ENCODE assay signal across 8 cellular contexts in the genomic region with DNA sequence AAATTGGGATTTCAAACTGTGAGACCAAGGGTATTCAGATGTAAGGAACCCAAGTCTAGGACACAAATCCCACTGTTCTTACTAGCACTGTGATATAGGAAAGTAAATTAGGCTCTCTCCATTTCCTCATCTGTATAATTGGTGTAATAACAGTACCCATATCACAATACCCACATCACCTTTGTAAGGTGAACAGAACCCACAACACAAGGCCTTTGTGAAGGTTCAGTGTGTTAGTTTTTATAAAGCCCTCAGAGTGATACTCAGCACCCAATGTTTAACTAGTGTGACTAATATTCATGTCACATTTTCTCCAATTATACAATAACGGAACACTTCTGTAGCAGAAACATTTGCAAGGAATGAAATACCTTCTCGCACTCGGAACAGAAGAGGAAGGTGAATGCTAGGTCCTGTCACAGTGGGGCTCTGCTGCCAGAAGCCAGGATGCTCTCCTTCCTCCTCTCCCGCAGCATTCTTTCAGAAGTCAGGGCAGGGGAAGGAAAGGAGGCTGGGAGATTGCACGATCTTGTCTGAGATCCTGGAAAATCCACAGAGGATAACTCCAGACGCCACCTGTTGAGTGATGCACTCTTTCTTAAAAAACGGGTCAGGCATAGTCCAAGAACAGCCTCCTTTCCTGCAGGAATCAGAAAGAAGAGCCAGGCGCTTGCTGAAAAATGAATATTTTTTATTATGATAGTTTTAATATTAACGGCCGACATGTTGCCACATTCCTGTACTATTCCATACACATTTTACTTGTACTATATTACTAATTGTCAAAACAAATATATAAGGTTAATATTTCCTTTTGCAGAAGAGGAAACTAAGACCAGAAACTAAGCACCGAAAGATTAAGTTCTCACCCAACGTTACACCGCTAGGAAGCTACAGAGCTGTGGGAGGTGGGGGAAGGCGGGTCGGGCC. TPM values are rescaled to one million over a fixed set of nuclear protein-coding genes. Genes with fewer than 3 reads are reported as not detected.
DNase-seq lines count a peak whose midpoint lies in the region; ATAC-seq and TF ChIP-seq lines count a peak whose summit lies in the region.

No MANE protein-coding gene starts in this region.

- H3K9me2 ChIP-seq in GM23338 (ENCODE audit: insufficient read depth), result 0 out of 2 replicates have a peak, but pooled peaks cover 7% of the 10 kb centered on the region

- H3K4me3 Mint-ChIP-seq in GM23338, result peak overlapping the region; percentile 97
- peak overlapping the region; percentile 93 for H3K4me3 Mint-ChIP-seq in activated CD4-positive, alpha-beta memory T cell treated with anti-CD3 and anti-CD28 coated beads for 36 hours

- H4K20me1 ChIP-seq in GM23338 (replicated peaks; ENCODE audit: insufficient read depth), result peaks cover 3% of the 10 kb centered on the region; the same call in 1 of the 2 replicates

- no peaks in the 10 kb centered on the region for H3K9me3 ChIP-seq in right cardiac atrium (ENCODE audit: control insufficient read depth, low read length)

- H3K36me3 ChIP-seq in ACC112 (ENCODE audit: insufficient read depth, low read length) (peaks cover 30% of the 10 kb centered on the region), GM23338 (ENCODE audit: insufficient read depth) (peaks cover 6% of the 10 kb centered on the region)

- no peaks in the 10 kb centered on the region for H3F3A ChIP-seq in GM23338 (replicated peaks; ENCODE audit: low read depth)

- POLR2A ChIA-PET in activated CD4-positive, alpha-beta memory T cell treated with anti-CD3 and anti-CD28 coated beads for 36 hours (lab: Charles Lee), result interaction anchor here (1.3 to 1.4 kb wide), 2 partner anchors 16 to 17 kb away, joined by 3 read pairs; partner anchors contain the start of gene ZNF221

- peak overlapping the region; percentile 26 for H2AFZ ChIP-seq in ACC112 (ENCODE audit: low read length, unreplicated experiment)
- H2AFZ ChIP-seq in GM23338, result peak overlapping the region; percentile 93

- peak; percentile 13; the same call in 2 of the 3 replicates for ATAC-seq in GM23338
- no peak for ATAC-seq in right cardiac atrium
- no peak for ATAC-seq in HG02840 (IDR thresholded peaks at IDR 0.05; ENCODE audit: low FRiP score, unreplicated experiment)
- no peak for ATAC-seq in HG02642 (IDR thresholded peaks at IDR 0.05; ENCODE audit: poor library complexity, unreplicated experiment)
- ATAC-seq in GM19035 (IDR thresholded peaks at IDR 0.05; ENCODE audit: unreplicated experiment), result no peak

- 10% methylated on average over 15 of the region's 15 CpGs for WGBS in right cardiac atrium

- H3K4me2 ChIP-seq in GM23338, result peak overlapping the region; percentile 83

- DNase-seq in GM23338 (ENCODE audit: low spot score) (peak; percentile 6), right cardiac atrium (no peak), skeletal muscle cell (ENCODE audit: low read depth) (no peak)
- DNase-seq in activated CD4-positive, alpha-beta memory T cell treated with anti-CD3 and anti-CD28 coated beads for 36 hours, result no peak

- no peak for TF ChIP-seq CTCF in GM23338 (conservative IDR thresholded peaks at IDR 0.05; ENCODE audit: low read depth in 2 of 2)

- no peaks in the 10 kb centered on the region for H3K79me2 ChIP-seq in ACC112 (ENCODE audit: control insufficient read depth, insufficient read depth, low read length, unreplicated experiment)
- peaks cover 13% of the 10 kb centered on the region for H3K79me2 ChIP-seq in GM23338 (replicated peaks; ENCODE audit: insufficient read depth)

- H3K27me3 ChIP-seq in ACC112 (ENCODE audit: insufficient read depth, low read length) (0 out of 2 replicates have a peak, but pooled peaks cover 1% of the 10 kb centered on the region), GM23338 (ENCODE audit: insufficient read depth) (no peaks in the 10 kb centered on the region), right cardiac atrium (ENCODE audit: control insufficient read depth, insufficient read depth) (no peaks in the 10 kb centered on the region)

- peak overlapping the region; percentile 81 for H3K4me3 ChIP-seq in ACC112 (ENCODE audit: low read depth, low read length)
- H3K4me3 ChIP-seq in GM23338, result peak overlapping the region; percentile 70
- peak overlapping the region; percentile 99 for H3K4me3 ChIP-seq in right cardiac atrium (ENCODE audit: low read length)
- H3K4me3 ChIP-seq in skeletal muscle cell (ENCODE audit: low read depth, low read length), result peak overlapping the region; percentile 79

- CTCF ChIA-PET in activated CD4-positive, alpha-beta memory T cell treated with anti-CD3 and anti-CD28 coated beads for 36 hours (lab: Charles Lee), result interaction anchor here (1.6 kb wide), 1 partner anchor 67 kb away, joined by 3 read pairs; no protein-coding TSS in a partner anchor

- peaks cover 31% of the 10 kb centered on the region for H3K36me3 Mint-ChIP-seq in GM23338 (ENCODE audit: low read depth)
- peaks cover 41% of the 10 kb centered on the region for H3K36me3 Mint-ChIP-seq in activated CD4-positive, alpha-beta memory T cell treated with anti-CD3 and anti-CD28 coated beads for 36 hours

- H3K4me1 Mint-ChIP-seq in GM23338, result peaks cover 7% of the 10 kb centered on the region; the same call in 2 of the 3 replicates
- peaks cover 9% of the 10 kb centered on the region for H3K4me1 Mint-ChIP-seq in activated CD4-positive, alpha-beta memory T cell treated with anti-CD3 and anti-CD28 coated beads for 36 hours (ENCODE audit: low read depth)

- peaks cover 6% of the 10 kb centered on the region for H3K27me3 Mint-ChIP-seq in GM23338 (ENCODE audit: insufficient read depth, low read depth, poor library complexity)
- H3K27me3 Mint-ChIP-seq in activated CD4-positive, alpha-beta memory T cell treated with anti-CD3 and anti-CD28 coated beads for 36 hours, result no peaks in the 10 kb centered on the region

- H3K4me1 ChIP-seq in ACC112 (ENCODE audit: control insufficient read depth, insufficient read depth, low read length, unreplicated experiment) (peaks cover 8% of the 10 kb centered on the region), GM23338 (ENCODE audit: insufficient read depth) (peaks cover 9% of the 10 kb centered on the region; the same call in 1 of the 2 replicates), right cardiac atrium (ENCODE audit: control insufficient read depth, insufficient read depth, low read length) (no peaks in the 10 kb centered on the region)

- H3K9me3 Mint-ChIP-seq in GM23338, result peaks cover 3% of the 10 kb centered on the region; the same call in 2 of the 3 replicates
- H3K9me3 Mint-ChIP-seq in activated CD4-positive, alpha-beta memory T cell treated with anti-CD3 and anti-CD28 coated beads for 36 hours, result peaks cover under 1% of the 10 kb centered on the region

- intact Hi-C loops in activated CD4-positive, alpha-beta memory T cell treated with anti-CD3 and anti-CD28 coated beads for 36 hours (cut with micrococcal nuclease), result loop anchor here (2.0 to 10.0 kb wide), 2 partner anchors 108 to 160 kb away; partner anchors contain the start of genes ZNF224 and ZNF283
- intact Hi-C loops in right cardiac atrium (cut with DNase I), result no loop called here

- H3K27ac ChIP-seq in ACC112 (ENCODE audit: low read depth, low read length) (peak overlapping the region; percentile 64), GM23338 (ENCODE audit: low read depth) (no peak overlapping the region), right cardiac atrium (ENCODE audit: low read length) (peak overlapping the region; percentile 99)

- H3K27ac Mint-ChIP-seq in GM23338, result peak overlapping the region; percentile 96
- peak overlapping the region; percentile 81 for H3K27ac Mint-ChIP-seq in activated CD4-positive, alpha-beta memory T cell treated with anti-CD3 and anti-CD28 coated beads for 36 hours

TF ChIP-seq in GM23338, 12 proteins besides CTCF, POLR2A, EP300 and RAD21 (continues in another document):
- no peak for TF ChIP-seq JUNB (IDR thresholded peaks at IDR 0.05; ENCODE audit: unreplicated experiment)

RNA-seq across cellular contexts. Expression of gene ZNF45, which starts 0.8 kb away (rescaled TPM):
- total RNA-seq in GM23338 (2014; rRNA removed; shearing (Covaris generic)), result 9.6 and 13.2 TPM in 2 replicates
- polyA plus RNA-seq in GM23338 (2016; fragmentation: Nextera tagmentation; extraction: Ambion mirVana) (3.3 and 4.1 TPM in 2 replicates), right cardiac atrium (2.7 TPM)
- total RNA-seq in activated CD4-positive, alpha-beta memory T cell treated with anti-CD3 and anti-CD28 coated beads for 36 hours, result 1 to 10 TPM; 7.7 to 9.6 TPM
- 1 to 10 TPM; 8.1 to 9.0 (median 8.6) TPM for total RNA-seq in right cardiac atrium

RNA-seq across cellular contexts. Expression of gene ZNF221, which starts 16.7 kb away (rescaled TPM):
- total RNA-seq in GM23338 (2014; rRNA removed; shearing (Covaris generic)), result 9.2 and 14.0 TPM in 2 replicates
- polyA plus RNA-seq in GM23338 (2016; fragmentation: Nextera tagmentation; extraction: Ambion mirVana), result 1.5 and 1.6 TPM in 2 replicates
- 1 to 10 TPM in 1 of 2 experiments, under 1 TPM in 1; 0.73 to 1.0 TPM for total RNA-seq in activated CD4-positive, alpha-beta memory T cell treated with anti-CD3 and anti-CD28 coated beads for 36 hours
- total RNA-seq in right cardiac atrium, result 1 to 10 TPM; 4.5 to 7.3 (median 5.8) TPM
- 2.9 TPM for polyA plus RNA-seq in right cardiac atrium

RNA-seq across cellular contexts. Expression of gene ZNF155, which starts 49.7 kb away (rescaled TPM):
- total RNA-seq in GM23338 (2014; rRNA removed; shearing (Covaris generic)), result 6.0 and 7.8 TPM in 2 replicates
- polyA plus RNA-seq in GM23338 (2016; fragmentation: Nextera tagmentation; extraction: Ambion mirVana) (2.9 and 3.8 TPM in 2 replicates), right cardiac atrium (6.0 TPM)
- 1 to 10 TPM; 2.9 to 4.5 TPM for total RNA-seq in activated CD4-positive, alpha-beta memory T cell treated with anti-CD3 and anti-CD28 coated beads for 36 hours
- total RNA-seq in right cardiac atrium, result 10 to 100 TPM in 1 of 4 donors, 1 to 10 TPM in 3; 6.9 to 11.5 (median 7.4) TPM

RNA-seq across cellular contexts. Expression of gene ZNF404, which starts 50.6 kb away (rescaled TPM):
- 3.7 and 3.9 TPM in 2 replicates for total RNA-seq in GM23338 (2014; rRNA removed; shearing (Covaris generic))
- polyA plus RNA-seq in GM23338 (2016; fragmentation: Nextera tagmentation; extraction: Ambion mirVana) (3.9 and 5.0 TPM in 2 replicates), right cardiac atrium (12.2 TPM)
- 1 to 10 TPM in 1 of 2 experiments, under 1 TPM in 1; 0.61 to 1.4 TPM for total RNA-seq in activated CD4-positive, alpha-beta memory T cell treated with anti-CD3 and anti-CD28 coated beads for 36 hours
- 10 to 100 TPM in 1 of 4 donors, 1 to 10 TPM in 3; 6.2 to 11.3 (median 6.8) TPM for total RNA-seq in right cardiac atrium
